24 cellular contexts compared by ENCODE assay signal in genomic region chr16:88864521-88864920, GRCh38. TPM values are rescaled to one million over a fixed set of nuclear protein-coding genes. Genes with fewer than 3 reads are reported as not detected.
A peak's percentile ranks its signal among the peaks of the same experiment; 100 is the strongest.
DNase-seq lines count a peak whose midpoint lies in the region; ATAC-seq, FAIRE-seq and TF ChIP-seq lines count a peak whose summit lies in the region.
"Had no signal": no experiment of that assay in that cellular context is flagged by ENCODE, and none has a peak within 500 bp of the region (broad histone marks: within the 10 kb centered on the region; RNA-seq: fewer than 3 reads in every experiment).

No MANE protein-coding gene starts in this region.

- TF ChIP-seq POLR2A in K562 (conservative IDR thresholded peaks at IDR 0.05) (no peak), transverse colon (IDR thresholded peaks at IDR 0.05) (no peak)

- peak overlapping the region in 1 of 2 experiments; percentile 71; a peak in 1 of 4 replicates for H3K9ac ChIP-seq in K562 (ENCODE audit: insufficient read depth in 1 of 2, low read depth in 2 of 2, low read length in 2 of 2)

- in situ Hi-C loops in K562 (cut with MboI) (no loop called here), transverse colon (cut with MboI; ENCODE audit: low pct_ligation_motif_present in 1 of 4, low pct_unique_long_range_greater_than_20kb in 1 of 4, low sequenced_read_pairs in 3 of 4) (no loop called here)

- H3K9me3 Mint-ChIP-seq in stimulated activated naive CD8-positive, alpha-beta T cell treated with anti-CD3 and anti-CD28 coated beads, Interleukin-15, amount 100 ng/mL, for 72 hours, result no peaks in the 10 kb centered on the region
- H3K9me3 Mint-ChIP-seq in GM23338, result no peaks in the 10 kb centered on the region
- H3K9me3 Mint-ChIP-seq in stimulated activated memory B cell treated with anti-CD40 and anti-IgM and Interleukin-4, amounts not matched to agents 10 μg/mL and 1 μg/mL and 100 μg/mL, for 72 hours, result no peaks in the 10 kb centered on the region
- H3K9me3 Mint-ChIP-seq: CD4-positive, alpha-beta T cell; CD8-positive, alpha-beta memory T cell had no signal

- intact Hi-C loops in K562 (cut with micrococcal nuclease) (no loop called here), transverse colon (cut with DNase I; ENCODE audit: low total_unique reads) (no loop called here)

- H3K27ac Mint-ChIP-seq in stimulated activated naive CD8-positive, alpha-beta T cell treated with anti-CD3 and anti-CD28 coated beads, Interleukin-15, amount 100 ng/mL, for 72 hours, result no peak overlapping the region
- no peak overlapping the region for H3K27ac Mint-ChIP-seq in GM23338
- no peak overlapping the region for H3K27ac Mint-ChIP-seq in stimulated activated memory B cell treated with anti-CD40 and anti-IgM and Interleukin-4, amounts not matched to agents 10 μg/mL and 1 μg/mL and 100 μg/mL, for 72 hours
- H3K27ac Mint-ChIP-seq: CD14-positive monocyte; CD4-positive, alpha-beta T cell; CD8-positive, alpha-beta memory T cell had no signal

- no peaks in the 10 kb centered on the region for H3K4me1 Mint-ChIP-seq in stimulated activated naive CD8-positive, alpha-beta T cell treated with anti-CD3 and anti-CD28 coated beads, Interleukin-15, amount 100 ng/mL, for 72 hours
- H3K4me1 Mint-ChIP-seq in GM23338, result no peaks in the 10 kb centered on the region
- H3K4me1 Mint-ChIP-seq in stimulated activated memory B cell treated with anti-CD40 and anti-IgM and Interleukin-4, amounts not matched to agents 10 μg/mL and 1 μg/mL and 100 μg/mL, for 72 hours, result peaks cover 10% of the 10 kb centered on the region
- H3K4me1 Mint-ChIP-seq: CD8-positive, alpha-beta memory T cell had no signal

- no peaks in the 10 kb centered on the region for H3K9me2 ChIP-seq in GM23338 (ENCODE audit: insufficient read depth)

- H3K27me3 Mint-ChIP-seq in stimulated activated naive CD8-positive, alpha-beta T cell treated with anti-CD3 and anti-CD28 coated beads, Interleukin-15, amount 100 ng/mL, for 72 hours, result peaks cover 5% of the 10 kb centered on the region
- peaks cover 5% of the 10 kb centered on the region for H3K27me3 Mint-ChIP-seq in GM23338 (ENCODE audit: insufficient read depth, low read depth, poor library complexity)
- peaks cover 38% of the 10 kb centered on the region for H3K27me3 Mint-ChIP-seq in stimulated activated memory B cell treated with anti-CD40 and anti-IgM and Interleukin-4, amounts not matched to agents 10 μg/mL and 1 μg/mL and 100 μg/mL, for 72 hours
- H3K27me3 Mint-ChIP-seq: CD4-positive, alpha-beta T cell had no signal

- no peaks in the 10 kb centered on the region for H3K79me2 ChIP-seq in GM23338 (replicated peaks; ENCODE audit: insufficient read depth)
- no peaks in the 10 kb centered on the region for H3K79me2 ChIP-seq in K562 (ENCODE audit: control insufficient read depth, insufficient read depth, low read length)

- peak; percentile 26 for ATAC-seq in stimulated activated naive CD8-positive, alpha-beta T cell treated with anti-CD3 and anti-CD28 coated beads, Interleukin-15, amount 100 ng/mL, for 72 hours
- no peak for ATAC-seq in stimulated activated naive CD8-positive, alpha-beta T cell treated with anti-CD3 and anti-CD28 coated beads, Interleukin-15, Interleukin-2, amounts not matched to agents 100 U/mL and 50 U/mL, for 24 hours
- ATAC-seq in GM23338, result peak; percentile 20; the same call in 2 of the 3 replicates
- peak; percentile 19; the same call in 1 of the 3 replicates for ATAC-seq in K562
- ATAC-seq in stimulated activated memory B cell treated with anti-CD40 and anti-IgM and Interleukin-4, amounts not matched to agents 10 μg/mL and 1 μg/mL and 100 μg/mL, for 72 hours, result peak; percentile 44

- no peaks in the 10 kb centered on the region for H3K27me3 ChIP-seq in GM23338 (ENCODE audit: insufficient read depth)
- no peaks in the 10 kb centered on the region for H3K27me3 ChIP-seq in K562 (ENCODE audit: control insufficient read depth in 2 of 2, insufficient read depth in 2 of 2, low read length in 2 of 2)
- H3K27me3 ChIP-seq in transverse colon, result peaks cover 20% of the 10 kb centered on the region

- no peak for FAIRE-seq in K562 (lab: Jason Lieb, UNC)
- FAIRE-seq: D721Med, GM12891, GM18507, H54 had no signal

- H3K27ac ChIP-seq in GM23338 (ENCODE audit: low read depth) (no peak overlapping the region), K562 (ENCODE audit: extremely low read depth, low read depth, low read length) (no peak overlapping the region), RWPE1 (no peak overlapping the region), transverse colon (no peak overlapping the region)

- no peaks in the 10 kb centered on the region for H3K36me3 ChIP-seq in GM23338 (ENCODE audit: insufficient read depth)
- peaks cover 26% of the 10 kb centered on the region; the same call in 2 of the 3 replicates for H3K36me3 ChIP-seq in K562 (ENCODE audit: control insufficient read depth, insufficient read depth, low read length)
- peaks cover 0 to 14% (median under 1%) of the 10 kb centered on the region in 4 donors for H3K36me3 ChIP-seq in transverse colon

- peaks cover 14% of the 10 kb centered on the region for H3K36me3 Mint-ChIP-seq in GM23338 (ENCODE audit: low read depth)
- H3K36me3 Mint-ChIP-seq in stimulated activated memory B cell treated with anti-CD40 and anti-IgM and Interleukin-4, amounts not matched to agents 10 μg/mL and 1 μg/mL and 100 μg/mL, for 72 hours, result peaks cover 13% of the 10 kb centered on the region

- H3K4me1 ChIP-seq in GM23338 (ENCODE audit: insufficient read depth) (no peaks in the 10 kb centered on the region), K562 (replicated peaks in 1 of 2; ENCODE audit: control insufficient read depth in 2 of 2, insufficient read depth in 2 of 2, low read length in 2 of 2) (peaks cover 0 to 61% of the 10 kb centered on the region in 2 experiments; a peak in 2 of 5 replicates), transverse colon (no peaks in the 10 kb centered on the region)
- H3K4me1 ChIP-seq: HAP-1 had no signal

- H3K4me3 ChIP-seq in GM23338 (no peak overlapping the region), K562 (no peak overlapping the region), transverse colon (no peak overlapping the region)
- H3K4me3 ChIP-seq: HAP-1 had no signal

- H3K9me3 ChIP-seq in K562 (replicated peaks; ENCODE audit: control insufficient read depth, insufficient read depth, low read depth, low read length), result no peaks in the 10 kb centered on the region
- H3K9me3 ChIP-seq in transverse colon, result no peaks in the 10 kb centered on the region
- H3K9me3 ChIP-seq: HAP-1 had no signal

- H3K4me2 ChIP-seq in GM23338 (no peak overlapping the region), K562 (ENCODE audit: insufficient read depth, low read length) (no peak overlapping the region)

- CTCF ChIA-PET in K562 (lab: Yijun Ruan, JAX; ENCODE audit: low intra/inter-chr PET ratio) (no interaction called here), RWPE1 (lab: Yijun Ruan, JAX) (no interaction called here)

- no peaks in the 10 kb centered on the region for H3K9me1 ChIP-seq in K562 (ENCODE audit: control insufficient read depth, insufficient read depth, low read length)

- no TSS peak for BruUV-seq in K562 (replicated peaks; lab: Mats Ljungman, UMichigan)

- H2AFZ ChIP-seq in GM23338 (no peak overlapping the region), K562 (ENCODE audit: low read depth, low read length) (no peak overlapping the region)

- no peaks in the 10 kb centered on the region for H3F3A ChIP-seq in GM23338 (replicated peaks; ENCODE audit: low read depth)

- TF ChIP-seq EP300 in K562 (IDR thresholded peaks at IDR 0.05; ENCODE audit: low read length) (no peak), transverse colon (IDR thresholded peaks at IDR 0.05; ENCODE audit: low read depth) (no peak)

- H4K20me1 ChIP-seq in GM23338 (replicated peaks; ENCODE audit: insufficient read depth) (no peaks in the 10 kb centered on the region; the same call in 1 of the 2 replicates), K562 (replicated peaks; ENCODE audit: control insufficient read depth, insufficient read depth, low read length) (0 out of 2 replicates have a peak, but pooled peaks cover 4% of the 10 kb centered on the region)

- POLR2A ChIA-PET in K562 (lab: Yijun Ruan, JAX) (interaction anchor here (0.6 to 1.7 kb wide), 4 partner anchors 13 to 227 kb away, joined by 3 to 5 read pairs (median 4); no protein-coding TSS in a partner anchor), RWPE1 (lab: Yijun Ruan, JAX; ENCODE audit: low non-redundant PET) (no interaction called here)

- no peak overlapping the region for H3K4me3 Mint-ChIP-seq in stimulated activated naive CD8-positive, alpha-beta T cell treated with anti-CD3 and anti-CD28 coated beads, Interleukin-15, amount 100 ng/mL, for 72 hours
- no peak overlapping the region for H3K4me3 Mint-ChIP-seq in GM23338
- no peak overlapping the region for H3K4me3 Mint-ChIP-seq in stimulated activated memory B cell treated with anti-CD40 and anti-IgM and Interleukin-4, amounts not matched to agents 10 μg/mL and 1 μg/mL and 100 μg/mL, for 72 hours
- H3K4me3 Mint-ChIP-seq: CD14-positive monocyte; CD4-positive, alpha-beta T cell; CD8-positive, alpha-beta memory T cell had no signal

- no peak for TF ChIP-seq RAD21 in K562 (CRISPR knock-in tag; conservative IDR thresholded peaks at IDR 0.05 in 1 of 2, IDR thresholded peaks at IDR 0.05 in 1 of 2)

- WGBS in K562 (ENCODE audit: insufficient coverage, low coverage, missing lambda C conversion rate), result 60% methylated on average over 4 of the region's 18 CpGs
- 77% methylated on average over 12 of the region's 18 CpGs; no CpG with 5 or more reads in 1 of the 2 donors for WGBS in transverse colon (ENCODE audit: low coverage in 1 of 2), 2 donors

- no peak for TF ChIP-seq CTCF in GM23338 (conservative IDR thresholded peaks at IDR 0.05; ENCODE audit: low read depth in 2 of 2)
- no peak for TF ChIP-seq CTCF in K562 (IDR thresholded peaks at IDR 0.05 in 2 of 3, conservative IDR thresholded peaks at IDR 0.05 in 1 of 3; ENCODE audit: insufficient read depth in 2 of 3, low read depth in 1 of 3, low read length in 3 of 3)
- TF ChIP-seq CTCF in RWPE1 (conservative IDR thresholded peaks at IDR 0.05; ENCODE audit: low read depth), result no peak
- TF ChIP-seq CTCF in transverse colon (IDR thresholded peaks at IDR 0.05), result no peak

- DNase-seq in stimulated activated naive CD8-positive, alpha-beta T cell treated with anti-CD3 and anti-CD28 coated beads, Interleukin-15, amount 100 ng/mL, for 72 hours, result no peak
- DNase-seq in stimulated activated naive CD8-positive, alpha-beta T cell treated with anti-CD3 and anti-CD28 coated beads, Interleukin-15, Interleukin-2, amounts not matched to agents 100 U/mL and 50 U/mL, for 24 hours, result no peak
- DNase-seq in GM23338 (ENCODE audit: low spot score) (no peak), K562 (ENCODE audit: extremely low read depth in 1 of 4, low spot score in 3 of 4) (no peak), RWPE1 (ENCODE audit: low spot score) (no peak), transverse colon (no peak)
- DNase-seq in activated effector memory CD4-positive, alpha-beta T cell treated with anti-CD3 and anti-CD28 coated beads, Interleukin-2, amount 50 U/mL, for 16 hours, result no peak
- DNase-seq: CD4-positive, alpha-beta T cell; CD8-positive, alpha-beta memory T cell; DMS 273 treated with DMSO at 0.1 percent for 48 hours; DMS79; EL; GDM1; GOT3 had no signal

RNA-seq across cellular contexts. Expression of gene PABPN1L, which starts 1.9 kb away (rescaled TPM):
- total RNA-seq in GM23338 (2014; rRNA removed; shearing (Covaris generic)), result not detected in 2 replicates
- polyA plus RNA-seq in GM23338 (2016; fragmentation: Nextera tagmentation; extraction: Ambion mirVana), result not detected in 2 replicates
- 0.46 and 2.2 TPM in 2 replicates for total RNA-seq in K562 (2011; cell fraction: chromatin; rRNA removed; ENCODE audit: low replicate concordance)
- total RNA-seq in K562 (2011; cell fraction: nucleolus; rRNA removed), result 0.26 and 0.50 TPM in 2 replicates
- total RNA-seq in K562 (2011; cell fraction: nucleoplasm; rRNA removed), result 0.29 and 0.99 TPM in 2 replicates
- total RNA-seq in K562 (2014; rRNA removed), result 0.32 TPM in 1 of 2 replicates, not detected in the other
- total RNA-seq in K562 (2014; rRNA removed; fragmentation: Illumina TruSeq; extraction: Trizol), result not detected in 2 replicates
- 0.19 TPM in 1 of 2 replicates, not detected in the other for total RNA-seq in K562 (2015; rRNA removed; fragmentation: Illumina TruSeq; extraction: Trizol)
- total RNA-seq in K562 (2021), result 0.29 TPM in 1 of 2 replicates, not detected in the other
- polyA plus RNA-seq in K562 (2011; rRNA removed), result not detected in 2 replicates
- polyA plus RNA-seq in K562 (2011; cell fraction: cytosol; rRNA removed), result not detected in 2 replicates
- 0.55 and 0.58 TPM in 2 replicates for polyA plus RNA-seq in K562 (2011; cell fraction: nucleus; rRNA removed)
- 0.29 and 0.71 TPM in 2 replicates for polyA plus RNA-seq in K562 (2012)
- polyA plus RNA-seq in K562 (2014; fragmentation: Illumina TruSeq; extraction: Trizol), result not detected in 2 replicates
- polyA plus RNA-seq in K562 (2014; fragmentation: Nextera tagmentation; extraction: Ambion mirVana), result not detected
- 0.11 TPM in 1 of 2 replicates, not detected in the other for polyA plus RNA-seq in K562 (2014; rRNA removed)
- polyA minus RNA-seq in K562 (2011; rRNA and poly(A)+ RNA removed), result not detected in 2 replicates
- not detected in 2 replicates for polyA minus RNA-seq in K562 (2011; cell fraction: cytosol; rRNA and poly(A)+ RNA removed)
- polyA minus RNA-seq in K562 (2011; cell fraction: nucleus; rRNA and poly(A)+ RNA removed), result not detected in 2 replicates
- not detected for total RNA-seq in transverse colon
- total RNA-seq: A172; A673; CD4-positive, alpha-beta T cell; CD8-positive, alpha-beta memory T cell had no signal
- polyA plus RNA-seq: BJ; CD14-positive monocyte; CD8-positive, alpha-beta memory T cell had no signal

RNA-seq across cellular contexts. Expression of gene TRAPPC2L, which starts 7.6 kb away (rescaled TPM):
- 59.3 and 68.8 TPM in 2 replicates for total RNA-seq in GM23338 (2014; rRNA removed; shearing (Covaris generic))
- 167 and 171 TPM in 2 replicates for polyA plus RNA-seq in GM23338 (2016; fragmentation: Nextera tagmentation; extraction: Ambion mirVana)
- total RNA-seq in K562 (2011; cell fraction: chromatin; rRNA removed; ENCODE audit: low replicate concordance), result 43.1 and 83.7 TPM in 2 replicates
- total RNA-seq in K562 (2011; cell fraction: nucleolus; rRNA removed), result 64.3 and 69.7 TPM in 2 replicates
- 53.0 and 53.7 TPM in 2 replicates for total RNA-seq in K562 (2011; cell fraction: nucleoplasm; rRNA removed)
- total RNA-seq in K562 (2014; rRNA removed), result 60.4 and 77.5 TPM in 2 replicates
- 92.6 and 126 TPM in 2 replicates for total RNA-seq in K562 (2014; rRNA removed; fragmentation: Illumina TruSeq; extraction: Trizol)
- 61.1 and 69.1 TPM in 2 replicates for total RNA-seq in K562 (2015; rRNA removed; fragmentation: Illumina TruSeq; extraction: Trizol)
- total RNA-seq in K562 (2021), result 89.1 and 92.6 TPM in 2 replicates
- 124 and 163 TPM in 2 replicates for polyA plus RNA-seq in K562 (2011; rRNA removed)
- polyA plus RNA-seq in K562 (2011; cell fraction: cytosol; rRNA removed), result 94.2 and 150 TPM in 2 replicates
- polyA plus RNA-seq in K562 (2011; cell fraction: nucleus; rRNA removed), result 96.2 and 120 TPM in 2 replicates
- 69.9 and 168 TPM in 2 replicates for polyA plus RNA-seq in K562 (2012)
- 97.5 and 104 TPM in 2 replicates for polyA plus RNA-seq in K562 (2014; fragmentation: Illumina TruSeq; extraction: Trizol)
- polyA plus RNA-seq in K562 (2014; fragmentation: Nextera tagmentation; extraction: Ambion mirVana), result 100 to 1,000 TPM; 345 to 398 TPM
- 92.4 and 99.1 TPM in 2 replicates for polyA plus RNA-seq in K562 (2014; rRNA removed)
- 28.3 and 55.3 TPM in 2 replicates for polyA minus RNA-seq in K562 (2011; rRNA and poly(A)+ RNA removed)
- 24.9 and 30.9 TPM in 2 replicates for polyA minus RNA-seq in K562 (2011; cell fraction: cytosol; rRNA and poly(A)+ RNA removed)
- polyA minus RNA-seq in K562 (2011; cell fraction: nucleus; rRNA and poly(A)+ RNA removed), result 30.4 and 33.3 TPM in 2 replicates
- 10 to 100 TPM in 3 of 4 donors, 1 to 10 TPM in 1; 9.8 to 34.4 (median 19.7) TPM for total RNA-seq in transverse colon

RNA-seq across cellular contexts. Expression of gene GALNS, which starts 7.8 kb away (rescaled TPM):
- total RNA-seq in GM23338 (2014; rRNA removed; shearing (Covaris generic)), result 16.4 and 18.8 TPM in 2 replicates
- 9.7 TPM in 2 replicates for polyA plus RNA-seq in GM23338 (2016; fragmentation: Nextera tagmentation; extraction: Ambion mirVana)
- 69.8 and 180 TPM in 2 replicates for total RNA-seq in K562 (2011; cell fraction: chromatin; rRNA removed; ENCODE audit: low replicate concordance)
- 70.5 and 71.6 TPM in 2 replicates for total RNA-seq in K562 (2011; cell fraction: nucleolus; rRNA removed)
- total RNA-seq in K562 (2011; cell fraction: nucleoplasm; rRNA removed), result 50.8 and 56.2 TPM in 2 replicates
- total RNA-seq in K562 (2014; rRNA removed), result 3.4 and 5.4 TPM in 2 replicates
- 2.4 and 4.1 TPM in 2 replicates for total RNA-seq in K562 (2014; rRNA removed; fragmentation: Illumina TruSeq; extraction: Trizol)
- total RNA-seq in K562 (2015; rRNA removed; fragmentation: Illumina TruSeq; extraction: Trizol), result 5.6 and 5.9 TPM in 2 replicates
- total RNA-seq in K562 (2021), result 12.3 and 13.2 TPM in 2 replicates
- 3.9 and 4.3 TPM in 2 replicates for polyA plus RNA-seq in K562 (2011; rRNA removed)
- polyA plus RNA-seq in K562 (2011; cell fraction: cytosol; rRNA removed), result 3.9 and 9.1 TPM in 2 replicates
- polyA plus RNA-seq in K562 (2011; cell fraction: nucleus; rRNA removed), result 20.2 and 34.5 TPM in 2 replicates
- polyA plus RNA-seq in K562 (2012), result 11.1 and 16.0 TPM in 2 replicates
- polyA plus RNA-seq in K562 (2014; fragmentation: Illumina TruSeq; extraction: Trizol), result 6.0 and 7.0 TPM in 2 replicates
- under 1 TPM; 0.38 to 0.63 TPM for polyA plus RNA-seq in K562 (2014; fragmentation: Nextera tagmentation; extraction: Ambion mirVana)
- 6.7 and 8.6 TPM in 2 replicates for polyA plus RNA-seq in K562 (2014; rRNA removed)
- polyA minus RNA-seq in K562 (2011; rRNA and poly(A)+ RNA removed), result 1.9 and 3.7 TPM in 2 replicates
- 3.2 and 3.3 TPM in 2 replicates for polyA minus RNA-seq in K562 (2011; cell fraction: cytosol; rRNA and poly(A)+ RNA removed)
- 7.0 and 7.8 TPM in 2 replicates for polyA minus RNA-seq in K562 (2011; cell fraction: nucleus; rRNA and poly(A)+ RNA removed)
- total RNA-seq in transverse colon, result 100 to 1,000 TPM in 1 of 4 donors, 10 to 100 TPM in 3; 45.7 to 101 (median 75.6) TPM

RNA-seq across cellular contexts. Expression of gene APRT, which starts 52.8 kb away (rescaled TPM):
- 250 and 258 TPM in 2 replicates for total RNA-seq in GM23338 (2014; rRNA removed; shearing (Covaris generic))
- polyA plus RNA-seq in GM23338 (2016; fragmentation: Nextera tagmentation; extraction: Ambion mirVana) (522 and 536 TPM in 2 replicates), K562 (2011; rRNA removed) (146 and 234 TPM in 2 replicates), K562 (2014; fragmentation: Illumina TruSeq; extraction: Trizol) (94.4 and 200 TPM in 2 replicates), K562 (2014; fragmentation: Nextera tagmentation; extraction: Ambion mirVana) (100 to 1,000 TPM in 1 of 2 experiments, 10 to 100 TPM in 1; 41.7 to 116 TPM), K562 (2014; rRNA removed) (354 and 422 TPM in 2 replicates)
- total RNA-seq in K562 (2011; cell fraction: chromatin; rRNA removed; ENCODE audit: low replicate concordance), result 35.4 and 135 TPM in 2 replicates
- 138 and 183 TPM in 2 replicates for total RNA-seq in K562 (2011; cell fraction: nucleolus; rRNA removed)
- total RNA-seq in K562 (2011; cell fraction: nucleoplasm; rRNA removed), result 82.7 and 89.3 TPM in 2 replicates
- total RNA-seq in K562 (2014; rRNA removed) (409 and 555 TPM in 2 replicates), K562 (2014; rRNA removed; fragmentation: Illumina TruSeq; extraction: Trizol) (86.2 and 129 TPM in 2 replicates), K562 (2015; rRNA removed; fragmentation: Illumina TruSeq; extraction: Trizol) (213 and 224 TPM in 2 replicates), K562 (2021) (340 and 359 TPM in 2 replicates), transverse colon (100 to 1,000 TPM in 2 of 4 donors, 10 to 100 TPM in 2; 81.6 to 221 (median 149) TPM)
- 130 and 287 TPM in 2 replicates for polyA plus RNA-seq in K562 (2011; cell fraction: cytosol; rRNA removed)
- 161 and 192 TPM in 2 replicates for polyA plus RNA-seq in K562 (2011; cell fraction: nucleus; rRNA removed)
- polyA plus RNA-seq in K562 (2012), result 290 and 337 TPM in 2 replicates
- 17.6 and 29.0 TPM in 2 replicates for polyA minus RNA-seq in K562 (2011; rRNA and poly(A)+ RNA removed)
- 127 and 142 TPM in 2 replicates for polyA minus RNA-seq in K562 (2011; cell fraction: cytosol; rRNA and poly(A)+ RNA removed)
- polyA minus RNA-seq in K562 (2011; cell fraction: nucleus; rRNA and poly(A)+ RNA removed), result 49.9 and 62.3 TPM in 2 replicates
